ENCODE assay signal across 20 cellular contexts in genomic region chrX:42975906-42976305, GRCh38.
"Had no signal": no experiment of that assay in that cellular context is flagged by ENCODE, and none has a peak within 500 bp of the region (broad histone marks: within the 10 kb centered on the region; RNA-seq: fewer than 3 reads in every experiment).

No MANE protein-coding gene starts in this region.

- H3K4me1 ChIP-seq: parathyroid adenoma, right lobe of liver, testis, upper lobe of left lung had no signal

- H3K9me3 Mint-ChIP-seq: activated naive CD4-positive, alpha-beta T cell treated with anti-CD3 and anti-CD28 coated beads for 36 hours; activated naive CD8-positive, alpha-beta T cell treated with anti-CD3 and anti-CD28 coated beads, Interleukin-2, amount 10 ng/mL, durations not matched to agents 7 days and 5 days had no signal

- H3K36me3 ChIP-seq: right lobe of liver, upper lobe of left lung had no signal

- H3K4me3 Mint-ChIP-seq: activated naive CD4-positive, alpha-beta T cell treated with anti-CD3 and anti-CD28 coated beads for 36 hours; activated naive CD8-positive, alpha-beta T cell treated with anti-CD3 and anti-CD28 coated beads, Interleukin-2, amount 10 ng/mL, durations not matched to agents 7 days and 5 days; immature natural killer cell; nephron; WTC11 had no signal

- H3K9me3 ChIP-seq: right lobe of liver, testis, upper lobe of left lung had no signal

- H3K36me3 Mint-ChIP-seq: activated naive CD8-positive, alpha-beta T cell treated with anti-CD3 and anti-CD28 coated beads, Interleukin-2, amount 10 ng/mL, durations not matched to agents 7 days and 5 days; immature natural killer cell had no signal

- DNase-seq: activated CD4-positive, alpha-beta T cell treated with anti-CD3 and anti-CD28 coated beads, Interleukin-2, amount 50 U/mL, for 48 hours; activated naive CD4-positive, alpha-beta T cell treated with anti-CD3 and anti-CD28 coated beads for 36 hours; activated naive CD8-positive, alpha-beta T cell treated with anti-CD3 and anti-CD28 coated beads, Interleukin-2, amount 10 ng/mL, durations not matched to agents 7 days and 5 days; activated T-cell treated with anti-CD3 and anti-CD28 coated beads, Interleukin-2, amount 50 U/mL, for 48 hours; amniotic stem cell; cerebellar nuclear complex; immature natural killer cell; left ventricle myocardium superior; right lobe of liver; stimulated activated CD4-positive, alpha-beta T cell treated with anti-CD3 and anti-CD28 coated beads, Interleukin-15, amount 100 ng/mL, for 24 hours; stimulated activated CD4-positive, alpha-beta T cell treated with anti-CD3 and anti-CD28 coated beads, Interleukin-2, amount 100 ng/mL, for 48 hours; stimulated activated CD8-positive, alpha-beta memory T cell treated with anti-CD3 and anti-CD28 coated beads, Interleukin-4, amount 100 ng/mL, for 48 hours; stimulated activated naive CD4-positive, alpha-beta T cell; testis; upper lobe of left lung had no signal

- H3K27ac ChIP-seq: parathyroid adenoma, right lobe of liver, SK-N-MC, skin epidermis, testis, upper lobe of left lung had no signal

- H3K27ac Mint-ChIP-seq: activated naive CD4-positive, alpha-beta T cell treated with anti-CD3 and anti-CD28 coated beads for 36 hours; activated naive CD8-positive, alpha-beta T cell treated with anti-CD3 and anti-CD28 coated beads, Interleukin-2, amount 10 ng/mL, durations not matched to agents 7 days and 5 days; immature natural killer cell; nephron; WTC11 had no signal

- H3K27me3 ChIP-seq: right lobe of liver, testis, upper lobe of left lung had no signal

- ATAC-seq: left ventricle myocardium superior, right lobe of liver, WTC11 had no signal

- H3K4me3 ChIP-seq: right lobe of liver, SK-N-MC, skin epidermis, testis, upper lobe of left lung had no signal

- H3K4me1 Mint-ChIP-seq: immature natural killer cell, nephron had no signal

- H3K79me2 ChIP-seq: parathyroid adenoma had no signal

- H3K9ac ChIP-seq: parathyroid adenoma had no signal

- H3K27me3 Mint-ChIP-seq: activated naive CD8-positive, alpha-beta T cell treated with anti-CD3 and anti-CD28 coated beads, Interleukin-2, amount 10 ng/mL, durations not matched to agents 7 days and 5 days had no signal
